1 cellular context compared by ENCODE assay signal in the genomic region with DNA sequence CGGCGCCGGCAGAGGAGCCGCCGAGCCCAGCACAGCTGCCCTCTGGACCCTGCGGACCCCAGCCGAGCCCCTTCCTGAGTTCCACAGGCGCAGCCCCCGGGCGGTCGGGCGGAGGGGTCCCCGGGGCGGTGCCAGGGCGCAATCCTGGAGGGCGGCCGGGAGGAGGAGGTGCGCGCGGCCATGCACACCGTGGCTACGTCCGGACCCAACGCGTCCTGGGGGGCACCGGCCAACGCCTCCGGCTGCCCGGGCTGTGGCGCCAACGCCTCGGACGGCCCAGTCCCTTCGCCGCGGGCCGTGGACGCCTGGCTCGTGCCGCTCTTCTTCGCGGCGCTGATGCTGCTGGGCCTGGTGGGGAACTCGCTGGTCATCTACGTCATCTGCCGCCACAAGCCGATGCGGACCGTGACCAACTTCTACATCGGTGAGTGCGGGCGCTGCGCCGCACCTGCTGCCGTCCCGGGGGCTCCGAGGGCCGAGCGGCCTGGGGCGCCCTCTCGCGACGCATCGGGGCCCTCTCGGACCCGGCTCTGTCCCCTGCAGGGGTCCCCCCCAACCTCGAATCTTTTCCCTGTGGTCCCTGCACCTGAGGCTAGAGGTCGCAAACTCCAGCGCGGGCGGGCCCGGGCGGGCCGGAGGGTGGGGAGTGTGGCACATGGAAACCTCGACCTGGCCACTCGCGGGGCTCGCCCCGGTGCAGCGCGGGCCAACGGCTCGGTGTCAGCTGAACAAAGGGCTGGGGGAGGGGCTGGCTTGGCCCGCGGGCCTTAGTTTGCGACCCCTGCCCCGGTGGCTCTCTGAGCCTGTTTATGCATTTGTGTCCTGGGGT.
TF ChIP-seq lines count a peak whose summit lies in the region.

A gene (plus strand): TSS at position 11 of the 829 bp plus-strand sequence. CDS start 170 bp downstream, at position 181.

TF ChIP-seq in HepG2, 621 proteins besides CTCF, POLR2A, EP300 and RAD21 (continued from another document and continues in another):
- TF ChIP-seq RFX5 (IDR thresholded peaks at IDR 0.05; ENCODE audit: low read depth, low read length) (peak; percentile 42; the same call in 1 of the 2 replicates), ADNP (CRISPR knock-in tag; IDR thresholded peaks at IDR 0.05) (peak; percentile 95), ZNF468 (CRISPR knock-in tag; IDR thresholded peaks at IDR 0.05) (0 out of 2 replicates have a peak, but pooled peaks have one; percentile 79), ZNF431 (CRISPR knock-in tag; IDR thresholded peaks at IDR 0.05; ENCODE audit: borderline replicate concordance, low read depth) (no peak), KDM4B (CRISPR knock-in tag; IDR thresholded peaks at IDR 0.05) (no peak; the same call in 1 of the 2 replicates), ZNF10 (CRISPR knock-in tag; IDR thresholded peaks at IDR 0.05; ENCODE audit: borderline replicate concordance, low read depth) (no peak), MED13 (CRISPR knock-in tag; IDR thresholded peaks at IDR 0.05) (peak; percentile 88; the same call in 1 of the 2 replicates), SALL1 (CRISPR knock-in tag; IDR thresholded peaks at IDR 0.05) (no peak; the same call in 1 of the 2 replicates), BCL6 (CRISPR knock-in tag; IDR thresholded peaks at IDR 0.05) (no peak), ZNF292 (CRISPR knock-in tag; IDR thresholded peaks at IDR 0.05; ENCODE audit: borderline replicate concordance, low read depth) (no peak), ARID2 (CRISPR knock-in tag; IDR thresholded peaks at IDR 0.05; ENCODE audit: borderline replicate concordance) (0 out of 2 replicates have a peak, but pooled peaks have one; percentile 40), DPF2 (CRISPR knock-in tag; IDR thresholded peaks at IDR 0.05; ENCODE audit: borderline replicate concordance, low read depth) (peak; percentile 6; the same call in 1 of the 2 replicates), MBD4 (IDR thresholded peaks at IDR 0.05; ENCODE audit: borderline replicate concordance, low read length) (no peak), ZNF446 (CRISPR knock-in tag; IDR thresholded peaks at IDR 0.05) (no peak), NR3C1 (CRISPR knock-in tag; IDR thresholded peaks at IDR 0.05) (no peak), ZMAT3 (CRISPR knock-in tag; conservative IDR thresholded peaks at IDR 0.05) (peak; percentile 81; the same call in 1 of the 2 replicates), BRCA1 (CRISPR knock-in tag; IDR thresholded peaks at IDR 0.05) (0 out of 2 replicates have a peak, but pooled peaks have one; percentile 65), SKI (IDR thresholded peaks at IDR 0.05; ENCODE audit: partially characterized antibody) (peak; percentile 23), HNRNPL (IDR thresholded peaks at IDR 0.05; ENCODE audit: low read depth, low read length) (no peak), THYN1 (CRISPR knock-in tag; IDR thresholded peaks at IDR 0.05; ENCODE audit: borderline replicate concordance, low read depth) (no peak), ZNF367 (CRISPR knock-in tag; IDR thresholded peaks at IDR 0.05; ENCODE audit: borderline replicate concordance) (no peak), ZNF326 (CRISPR knock-in tag; IDR thresholded peaks at IDR 0.05; ENCODE audit: borderline replicate concordance) (no peak), TEAD3 (CRISPR knock-in tag; optimal IDR thresholded peaks at IDR 0.05; ENCODE audit: borderline replicate concordance) (peak; percentile 38), ZFAT (CRISPR knock-in tag; conservative IDR thresholded peaks at IDR 0.05) (0 out of 2 replicates have a peak, but pooled peaks have one; percentile 62), MEIS2 (CRISPR knock-in tag; IDR thresholded peaks at IDR 0.05) (no peak), ZBTB1 (CRISPR knock-in tag; IDR thresholded peaks at IDR 0.05; ENCODE audit: borderline replicate concordance) (peak; percentile 59; the same call in 1 of the 2 replicates), ZNF615 (CRISPR knock-in tag; IDR thresholded peaks at IDR 0.05; ENCODE audit: borderline replicate concordance) (peak; percentile 21; the same call in 1 of the 2 replicates), SNAPC2 (CRISPR knock-in tag; IDR thresholded peaks at IDR 0.05) (peak; percentile 82), GATA4 (IDR thresholded peaks at IDR 0.05; ENCODE audit: borderline replicate concordance, low read depth) (no peak), MXD4 (CRISPR knock-in tag; IDR thresholded peaks at IDR 0.05) (peak; percentile 88; the same call in 1 of the 2 replicates), ZNF530 (CRISPR knock-in tag; IDR thresholded peaks at IDR 0.05; ENCODE audit: low read depth) (no peak), ZSCAN31 (CRISPR knock-in tag; IDR thresholded peaks at IDR 0.05; ENCODE audit: low read depth) (peak; percentile 31; the same call in 1 of the 2 replicates), MYNN (CRISPR knock-in tag; IDR thresholded peaks at IDR 0.05; ENCODE audit: low read depth) (no peak; the same call in 1 of the 2 replicates), NBN (conservative IDR thresholded peaks at IDR 0.05) (no peak), TAF15 (IDR thresholded peaks at IDR 0.05; ENCODE audit: low read depth, low read length, poor library complexity, severe bottlenecking) (no peak), HNF4G (IDR thresholded peaks at IDR 0.05; ENCODE audit: borderline replicate concordance, low read depth, low read length) (peak; percentile 28; the same call in 1 of the 2 replicates), HNF4G (CRISPR knock-in tag; IDR thresholded peaks at IDR 0.05; ENCODE audit: borderline replicate concordance, low read depth) (no peak; the same call in 1 of the 2 replicates), ATAD3A (CRISPR knock-in tag; IDR thresholded peaks at IDR 0.05) (no peak), ZNF670 (CRISPR knock-in tag; IDR thresholded peaks at IDR 0.05; ENCODE audit: borderline replicate concordance) (0 out of 2 replicates have a peak, but pooled peaks have one; percentile 13)
- TF ChIP-seq, protein P1, sequence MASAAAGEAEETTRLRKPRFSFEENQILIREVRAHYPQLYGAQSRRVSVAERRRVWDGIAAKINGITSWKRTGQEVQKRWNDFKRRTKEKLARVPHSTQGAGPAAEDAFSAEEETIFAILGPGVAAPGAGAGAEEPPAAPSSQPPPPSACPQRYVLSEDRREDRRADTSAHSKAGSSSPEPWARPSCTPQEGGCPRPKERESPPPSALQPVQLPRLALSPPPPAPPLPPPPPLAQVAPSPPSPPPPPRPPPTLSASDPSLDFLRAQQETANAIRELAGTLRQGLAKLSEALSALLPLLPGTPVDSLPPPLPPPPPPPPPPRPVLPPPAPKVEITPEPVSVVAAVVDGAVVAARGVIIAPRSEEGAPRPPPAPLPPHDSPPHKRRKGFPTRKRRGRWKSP (CRISPR knock-in tag; IDR thresholded peaks at IDR 0.05): no peak
- TF ChIP-seq, protein P2, sequence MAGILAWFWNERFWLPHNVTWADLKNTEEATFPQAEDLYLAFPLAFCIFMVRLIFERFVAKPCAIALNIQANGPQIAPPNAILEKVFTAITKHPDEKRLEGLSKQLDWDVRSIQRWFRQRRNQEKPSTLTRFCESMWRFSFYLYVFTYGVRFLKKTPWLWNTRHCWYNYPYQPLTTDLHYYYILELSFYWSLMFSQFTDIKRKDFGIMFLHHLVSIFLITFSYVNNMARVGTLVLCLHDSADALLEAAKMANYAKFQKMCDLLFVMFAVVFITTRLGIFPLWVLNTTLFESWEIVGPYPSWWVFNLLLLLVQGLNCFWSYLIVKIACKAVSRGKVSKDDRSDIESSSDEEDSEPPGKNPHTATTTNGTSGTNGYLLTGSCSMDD (CRISPR knock-in tag; IDR thresholded peaks at IDR 0.05): no peak
- TF ChIP-seq, protein P3, sequence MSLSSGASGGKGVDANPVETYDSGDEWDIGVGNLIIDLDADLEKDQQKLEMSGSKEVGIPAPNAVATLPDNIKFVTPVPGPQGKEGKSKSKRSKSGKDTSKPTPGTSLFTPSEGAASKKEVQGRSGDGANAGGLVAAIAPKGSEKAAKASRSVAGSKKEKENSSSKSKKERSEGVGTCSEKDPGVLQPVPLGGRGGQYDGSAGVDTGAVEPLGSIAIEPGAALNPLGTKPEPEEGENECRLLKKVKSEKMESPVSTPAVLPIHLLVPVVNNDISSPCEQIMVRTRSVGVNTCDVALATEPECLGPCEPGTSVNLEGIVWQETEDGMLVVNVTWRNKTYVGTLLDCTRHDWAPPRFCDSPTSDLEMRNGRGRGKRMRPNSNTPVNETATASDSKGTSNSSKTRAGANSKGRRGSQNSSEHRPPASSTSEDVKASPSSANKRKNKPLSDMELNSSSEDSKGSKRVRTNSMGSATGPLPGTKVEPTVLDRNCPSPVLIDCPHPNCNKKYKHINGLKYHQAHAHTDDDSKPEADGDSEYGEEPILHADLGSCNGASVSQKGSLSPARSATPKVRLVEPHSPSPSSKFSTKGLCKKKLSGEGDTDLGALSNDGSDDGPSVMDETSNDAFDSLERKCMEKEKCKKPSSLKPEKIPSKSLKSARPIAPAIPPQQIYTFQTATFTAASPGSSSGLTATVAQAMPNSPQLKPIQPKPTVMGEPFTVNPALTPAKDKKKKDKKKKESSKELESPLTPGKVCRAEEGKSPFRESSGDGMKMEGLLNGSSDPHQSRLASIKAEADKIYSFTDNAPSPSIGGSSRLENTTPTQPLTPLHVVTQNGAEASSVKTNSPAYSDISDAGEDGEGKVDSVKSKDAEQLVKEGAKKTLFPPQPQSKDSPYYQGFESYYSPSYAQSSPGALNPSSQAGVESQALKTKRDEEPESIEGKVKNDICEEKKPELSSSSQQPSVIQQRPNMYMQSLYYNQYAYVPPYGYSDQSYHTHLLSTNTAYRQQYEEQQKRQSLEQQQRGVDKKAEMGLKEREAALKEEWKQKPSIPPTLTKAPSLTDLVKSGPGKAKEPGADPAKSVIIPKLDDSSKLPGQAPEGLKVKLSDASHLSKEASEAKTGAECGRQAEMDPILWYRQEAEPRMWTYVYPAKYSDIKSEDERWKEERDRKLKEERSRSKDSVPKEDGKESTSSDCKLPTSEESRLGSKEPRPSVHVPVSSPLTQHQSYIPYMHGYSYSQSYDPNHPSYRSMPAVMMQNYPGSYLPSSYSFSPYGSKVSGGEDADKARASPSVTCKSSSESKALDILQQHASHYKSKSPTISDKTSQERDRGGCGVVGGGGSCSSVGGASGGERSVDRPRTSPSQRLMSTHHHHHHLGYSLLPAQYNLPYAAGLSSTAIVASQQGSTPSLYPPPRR (CRISPR knock-in tag; IDR thresholded peaks at IDR 0.05; ENCODE audit: borderline replicate concordance): no peak
- TF ChIP-seq, protein P4, sequence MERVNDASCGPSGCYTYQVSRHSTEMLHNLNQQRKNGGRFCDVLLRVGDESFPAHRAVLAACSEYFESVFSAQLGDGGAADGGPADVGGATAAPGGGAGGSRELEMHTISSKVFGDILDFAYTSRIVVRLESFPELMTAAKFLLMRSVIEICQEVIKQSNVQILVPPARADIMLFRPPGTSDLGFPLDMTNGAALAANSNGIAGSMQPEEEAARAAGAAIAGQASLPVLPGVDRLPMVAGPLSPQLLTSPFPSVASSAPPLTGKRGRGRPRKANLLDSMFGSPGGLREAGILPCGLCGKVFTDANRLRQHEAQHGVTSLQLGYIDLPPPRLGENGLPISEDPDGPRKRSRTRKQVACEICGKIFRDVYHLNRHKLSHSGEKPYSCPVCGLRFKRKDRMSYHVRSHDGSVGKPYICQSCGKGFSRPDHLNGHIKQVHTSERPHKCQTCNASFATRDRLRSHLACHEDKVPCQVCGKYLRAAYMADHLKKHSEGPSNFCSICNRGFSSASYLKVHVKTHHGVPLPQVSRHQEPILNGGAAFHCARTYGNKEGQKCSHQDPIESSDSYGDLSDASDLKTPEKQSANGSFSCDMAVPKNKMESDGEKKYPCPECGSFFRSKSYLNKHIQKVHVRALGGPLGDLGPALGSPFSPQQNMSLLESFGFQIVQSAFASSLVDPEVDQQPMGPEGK (CRISPR knock-in tag; IDR thresholded peaks at IDR 0.05): peak; percentile 92
- TF ChIP-seq, protein P5, sequence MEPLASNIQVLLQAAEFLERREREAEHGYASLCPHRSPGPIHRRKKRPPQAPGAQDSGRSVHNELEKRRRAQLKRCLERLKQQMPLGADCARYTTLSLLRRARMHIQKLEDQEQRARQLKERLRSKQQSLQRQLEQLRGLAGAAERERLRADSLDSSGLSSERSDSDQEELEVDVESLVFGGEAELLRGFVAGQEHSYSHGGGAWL (CRISPR knock-in tag; IDR thresholded peaks at IDR 0.05): no peak; the same call in none of the 2 replicates
- TF ChIP-seq, protein P6, sequence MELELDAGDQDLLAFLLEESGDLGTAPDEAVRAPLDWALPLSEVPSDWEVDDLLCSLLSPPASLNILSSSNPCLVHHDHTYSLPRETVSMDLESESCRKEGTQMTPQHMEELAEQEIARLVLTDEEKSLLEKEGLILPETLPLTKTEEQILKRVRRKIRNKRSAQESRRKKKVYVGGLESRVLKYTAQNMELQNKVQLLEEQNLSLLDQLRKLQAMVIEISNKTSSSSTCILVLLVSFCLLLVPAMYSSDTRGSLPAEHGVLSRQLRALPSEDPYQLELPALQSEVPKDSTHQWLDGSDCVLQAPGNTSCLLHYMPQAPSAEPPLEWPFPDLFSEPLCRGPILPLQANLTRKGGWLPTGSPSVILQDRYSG (CRISPR knock-in tag; IDR thresholded peaks at IDR 0.05): peak; percentile 92
- TF ChIP-seq, protein P7, sequence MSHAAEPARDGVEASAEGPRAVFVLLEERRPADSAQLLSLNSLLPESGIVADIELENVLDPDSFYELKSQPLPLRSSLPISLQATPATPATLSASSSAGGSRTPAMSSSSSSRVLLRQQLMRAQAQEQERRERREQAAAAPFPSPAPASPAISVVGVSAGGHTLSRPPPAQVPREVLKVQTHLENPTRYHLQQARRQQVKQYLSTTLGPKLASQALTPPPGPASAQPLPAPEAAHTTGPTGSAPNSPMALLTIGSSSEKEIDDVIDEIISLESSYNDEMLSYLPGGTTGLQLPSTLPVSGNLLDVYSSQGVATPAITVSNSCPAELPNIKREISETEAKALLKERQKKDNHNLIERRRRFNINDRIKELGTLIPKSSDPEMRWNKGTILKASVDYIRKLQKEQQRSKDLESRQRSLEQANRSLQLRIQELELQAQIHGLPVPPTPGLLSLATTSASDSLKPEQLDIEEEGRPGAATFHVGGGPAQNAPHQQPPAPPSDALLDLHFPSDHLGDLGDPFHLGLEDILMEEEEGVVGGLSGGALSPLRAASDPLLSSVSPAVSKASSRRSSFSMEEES (CRISPR knock-in tag; IDR thresholded peaks at IDR 0.05): 0 out of 2 replicates have a peak, but pooled peaks have one; percentile 19
